Comparison of ENCODE assay signal across 15 cellular contexts in the genomic region with DNA sequence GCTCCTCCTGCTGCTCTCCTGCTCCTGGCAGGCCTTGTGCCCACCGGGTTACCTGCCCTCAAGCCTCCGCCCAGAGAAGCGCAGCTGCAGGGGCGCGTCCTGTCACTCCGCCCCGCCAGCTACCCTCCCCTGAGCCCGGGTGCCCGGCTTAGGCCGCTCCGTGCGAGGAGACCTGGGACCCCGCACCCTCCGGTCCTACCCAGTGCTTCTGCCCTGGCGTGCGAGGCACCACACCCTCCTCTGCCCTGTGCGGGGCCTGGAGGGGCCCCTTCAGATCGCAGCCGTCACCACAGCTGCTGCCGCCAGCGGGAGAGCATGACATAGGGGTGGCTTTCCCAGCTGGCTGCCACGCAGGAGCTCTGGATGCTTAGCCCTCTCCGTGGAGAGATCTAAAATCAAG. TPM values are rescaled to one million over a fixed set of nuclear protein-coding genes. Genes with fewer than 3 reads are reported as not detected.
DNase-seq lines count a peak whose midpoint lies in the region; ATAC-seq and TF ChIP-seq lines count a peak whose summit lies in the region.
"Not testable (repeated sequence)": the region's sequence is repeated elsewhere in the genome, so short reads cannot be mapped to it uniquely, and the experiment has no call there.
"Had no signal": no experiment of that assay in that cellular context is flagged by ENCODE, and none has a peak within 500 bp of the region (broad histone marks: within the 10 kb centered on the region; RNA-seq: fewer than 3 reads in every experiment).

No MANE protein-coding gene starts in this region.

- not testable (repeated sequence) for H3K4me1 Mint-ChIP-seq in WTC11; stimulated activated effector memory CD8-positive, alpha-beta T cell treated with anti-CD3 and anti-CD28 coated beads, Interleukin-12 subunit alpha, Interleukin-12 subunit beta, amount 100 ng/mL, for 72 hours; stimulated activated naive CD8-positive, alpha-beta T cell treated with anti-CD3 and anti-CD28 coated beads, Interleukin-15, amount 100 ng/mL, for 72 hours

- not testable (repeated sequence) for H3K9ac ChIP-seq in neuronal stem cell (ENCODE audit: low read depth, low read length, poor library complexity)

- CTCF ChIA-PET in WTC11 (lab: Charles Lee) = not testable (repeated sequence)

- H3K27ac Mint-ChIP-seq in WTC11; stimulated activated effector memory CD8-positive, alpha-beta T cell treated with anti-CD3 and anti-CD28 coated beads, Interleukin-12 subunit alpha, Interleukin-12 subunit beta, amount 100 ng/mL, for 72 hours; stimulated activated naive CD8-positive, alpha-beta T cell treated with anti-CD3 and anti-CD28 coated beads, Interleukin-15, amount 100 ng/mL, for 72 hours: not testable (repeated sequence)

- POLR2A ChIA-PET in WTC11 (lab: Charles Lee) = not testable (repeated sequence)

- peak overlapping the region; percentile 76 for H3K18ac ChIP-seq in neuronal stem cell (ENCODE audit: low read length)

- not testable (repeated sequence) for H3K4me2 ChIP-seq in neuronal stem cell (ENCODE audit: insufficient read depth, low read length, poor library complexity, severe bottlenecking)

- H3K14ac ChIP-seq in neuronal stem cell (ENCODE audit: low read length) = not testable (repeated sequence)

- not testable (repeated sequence) for H2AFZ ChIP-seq in neuronal stem cell (ENCODE audit: low read length)

- not testable (repeated sequence) for H2AK5ac ChIP-seq in neuronal stem cell (ENCODE audit: low read depth, low read length)

- H3K79me1 ChIP-seq in neuronal stem cell (ENCODE audit: low read depth, low read length) = not testable (repeated sequence)

- not testable (repeated sequence) for H2BK120ac ChIP-seq in neuronal stem cell (ENCODE audit: low read depth, low read length)

- H3K4me1 ChIP-seq in right cardiac atrium (ENCODE audit: control insufficient read depth, insufficient read depth, low read length); neuronal stem cell (ENCODE audit: control insufficient read depth in 2 of 2, insufficient read depth in 1 of 2, low read depth in 1 of 2, low read length in 2 of 2); upper lobe of right lung: not testable (repeated sequence)

- ATAC-seq in WTC11 (peak; percentile 28), right cardiac atrium (peak; percentile 20 to 62), upper lobe of right lung (peak; percentile 55)
- ATAC-seq in stimulated activated effector memory CD8-positive, alpha-beta T cell treated with anti-CD3 and anti-CD28 coated beads, Interleukin-12 subunit alpha, Interleukin-12 subunit beta, amount 100 ng/mL, for 72 hours = peak; percentile 21
- peak; percentile 49 for ATAC-seq in stimulated activated naive CD8-positive, alpha-beta T cell treated with anti-CD3 and anti-CD28 coated beads, Interleukin-15, amount 100 ng/mL, for 72 hours

- not testable (repeated sequence) for DNase-seq in WTC11 (ENCODE audit: low spot score); neuronal stem cell (ENCODE audit: low spot score); stimulated activated effector memory CD8-positive, alpha-beta T cell treated with anti-CD3 and anti-CD28 coated beads, Interleukin-12 subunit alpha, Interleukin-12 subunit beta, amount 100 ng/mL, for 72 hours (ENCODE audit: low spot score in 2 of 2); stimulated activated naive CD8-positive, alpha-beta T cell treated with anti-CD3 and anti-CD28 coated beads, Interleukin-15, amount 100 ng/mL, for 72 hours; upper lobe of right lung
- peak in 2 of 3 donors; percentile 6 to 40 for DNase-seq in right cardiac atrium

- TF ChIP-seq CTCF in WTC11 (IDR thresholded peaks at IDR 0.05); upper lobe of right lung (IDR thresholded peaks at IDR 0.05): not testable (repeated sequence)

- intact Hi-C loops in right cardiac atrium (cut with DNase I); upper lobe of right lung (cut with DNase I): not testable (repeated sequence)

- H2BK12ac ChIP-seq in neuronal stem cell (ENCODE audit: low read length) = not testable (repeated sequence)

- not testable (repeated sequence) for H4K8ac ChIP-seq in neuronal stem cell (ENCODE audit: low read depth, low read length)

- not testable (repeated sequence) for H3K4me3 ChIP-seq in right cardiac atrium (ENCODE audit: low read length); neuronal stem cell (ENCODE audit: low read length in 2 of 2); upper lobe of right lung

- not testable (repeated sequence) for H3K36me3 Mint-ChIP-seq in WTC11; stimulated activated effector memory CD8-positive, alpha-beta T cell treated with anti-CD3 and anti-CD28 coated beads, Interleukin-12 subunit alpha, Interleukin-12 subunit beta, amount 100 ng/mL, for 72 hours

- not testable (repeated sequence) for H3K9me3 Mint-ChIP-seq in WTC11; stimulated activated effector memory CD8-positive, alpha-beta T cell treated with anti-CD3 and anti-CD28 coated beads, Interleukin-12 subunit alpha, Interleukin-12 subunit beta, amount 100 ng/mL, for 72 hours
- H3K9me3 Mint-ChIP-seq in stimulated activated naive CD8-positive, alpha-beta T cell treated with anti-CD3 and anti-CD28 coated beads, Interleukin-15, amount 100 ng/mL, for 72 hours = peaks cover 0 to 11% of the 10 kb centered on the region in 2 donors

- 89% methylated on average over 23 of the region's 23 CpGs for WGBS in right cardiac atrium
- no CpG with 5 or more reads among the region's 23 CpGs for WGBS in neuronal stem cell (ENCODE audit: extremely low coverage in 2 of 2, insufficient read length in 2 of 2, insufficient replicate concordance in 1 of 2), 2 donors

- not testable (repeated sequence) for H3K36me3 ChIP-seq in neuronal stem cell (replicated peaks in 1 of 2; ENCODE audit: control insufficient read depth in 2 of 2, insufficient read depth in 2 of 2, low read length in 2 of 2); upper lobe of right lung

- not testable (repeated sequence) for H3K9me3 ChIP-seq in right cardiac atrium (ENCODE audit: control insufficient read depth, low read length); neuronal stem cell (replicated peaks in 1 of 2; ENCODE audit: control insufficient read depth in 2 of 2, insufficient read depth in 1 of 2, low read depth in 1 of 2, low read length in 2 of 2); upper lobe of right lung

- H3K4me3 Mint-ChIP-seq in WTC11; stimulated activated effector memory CD8-positive, alpha-beta T cell treated with anti-CD3 and anti-CD28 coated beads, Interleukin-12 subunit alpha, Interleukin-12 subunit beta, amount 100 ng/mL, for 72 hours; stimulated activated naive CD8-positive, alpha-beta T cell treated with anti-CD3 and anti-CD28 coated beads, Interleukin-15, amount 100 ng/mL, for 72 hours: not testable (repeated sequence)

- not testable (repeated sequence) for H2BK5ac ChIP-seq in neuronal stem cell (ENCODE audit: low read length)

- not testable (repeated sequence) for H3K27ac ChIP-seq in right cardiac atrium (ENCODE audit: low read length); neuronal stem cell (replicated peaks; ENCODE audit: low read length); upper lobe of right lung

- H2BK15ac ChIP-seq in neuronal stem cell (ENCODE audit: low read length) = not testable (repeated sequence)

- not testable (repeated sequence) for H3K27me3 Mint-ChIP-seq in WTC11 (ENCODE audit: low read depth); stimulated activated naive CD8-positive, alpha-beta T cell treated with anti-CD3 and anti-CD28 coated beads, Interleukin-15, amount 100 ng/mL, for 72 hours

- H3K4ac ChIP-seq in neuronal stem cell (ENCODE audit: low read length) = not testable (repeated sequence)

- not testable (repeated sequence) for H3K27me3 ChIP-seq in right cardiac atrium (ENCODE audit: control insufficient read depth, insufficient read depth); neuronal stem cell (ENCODE audit: control insufficient read depth in 3 of 3, insufficient read depth in 3 of 3, low read depth in 1 of 3, low read length in 3 of 3); upper lobe of right lung

- H3K23ac ChIP-seq in neuronal stem cell (ENCODE audit: low read depth, low read length, poor library complexity) = not testable (repeated sequence)

- H4K91ac ChIP-seq in neuronal stem cell (ENCODE audit: low read depth, low read length, poor library complexity) = not testable (repeated sequence)

RNA-seq across cellular contexts. Expression of a gene that starts 20.1 kb away (rescaled TPM):
- not detected in 3 replicates for total RNA-seq in WTC11 (2021)
- total RNA-seq in right cardiac atrium = not detected
- polyA plus RNA-seq in right cardiac atrium = not detected
- not detected for polyA plus RNA-seq in neuronal stem cell (2013, experiment 1 of 2)
- not detected for polyA plus RNA-seq in neuronal stem cell (2013, experiment 2 of 2)
- total RNA-seq in upper lobe of right lung = not detected
- total RNA-seq: A673; CD4-positive, alpha-beta memory T cell; CD4-positive, CD25-positive, alpha-beta regulatory T cell; CD8-positive, alpha-beta memory T cell; Daoy; G401; GM12878 had no signal
- polyA plus RNA-seq: AG04450; CD14-positive monocyte; CD4-positive, alpha-beta memory T cell; CD4-positive, CD25-positive, alpha-beta regulatory T cell; CD8-positive, alpha-beta memory T cell; GM12878 had no signal
